Comparison of ENCODE assay signal across 9 cellular contexts in genomic region chr4:186554890-186555827, GRCh38. TPM values are rescaled to one million over a fixed set of nuclear protein-coding genes. Genes with fewer than 3 reads are reported as not detected.
DNase-seq lines count a peak whose midpoint lies in the region; ATAC-seq and TF ChIP-seq lines count a peak whose summit lies in the region.
"Had no signal": no experiment of that assay in that cellular context is flagged by ENCODE, and none has a peak within 500 bp of the region (broad histone marks: within the 10 kb centered on the region; RNA-seq: fewer than 3 reads in every experiment).

MTNR1A (minus strand) TSS chr4:186555567; CDS start chr4:186555365, 202 bp downstream.

- no peaks in the 10 kb centered on the region for H3K9me3 ChIP-seq in RWPE2 (ENCODE audit: severe bottlenecking)
- no peaks in the 10 kb centered on the region for H3K9me3 ChIP-seq in CD4-positive, alpha-beta memory T cell (ENCODE audit: control insufficient read depth in 1 of 2, low read length in 2 of 2)

- peak; percentile 66 for ATAC-seq in RWPE2 (ENCODE audit: low read depth)
- no peak for ATAC-seq in GM19351 (IDR thresholded peaks at IDR 0.05; ENCODE audit: unreplicated experiment)
- ATAC-seq in GM18873 (IDR thresholded peaks at IDR 0.05; ENCODE audit: low FRiP score, unreplicated experiment), result no peak

- H3K9me3 Mint-ChIP-seq in glutamatergic neuron (ENCODE audit: unreplicated experiment), result peaks cover 3% of the 10 kb centered on the region
- H3K9me3 Mint-ChIP-seq in CD4-positive, alpha-beta memory T cell, result peaks cover 0 to 2% (median 0%) of the 10 kb centered on the region in 8 donors

- no peak within 1 kb of the TSS for H3K27ac Mint-ChIP-seq in glutamatergic neuron (ENCODE audit: unreplicated experiment)
- H3K27ac Mint-ChIP-seq in CD4-positive, alpha-beta memory T cell, result no peak within 1 kb of the TSS
- H3K27ac Mint-ChIP-seq: activated T-cell treated with anti-CD3 and anti-CD28 coated beads, Interleukin-2, amount 50 U/mL, for 24 hours had no signal

- peaks cover 8% of the 10 kb centered on the region for H3K27me3 Mint-ChIP-seq in glutamatergic neuron (ENCODE audit: unreplicated experiment)
- H3K27me3 Mint-ChIP-seq in CD4-positive, alpha-beta memory T cell, result peaks cover 9 to 12% of the 10 kb centered on the region in 2 donors

- H3K27me3 ChIP-seq in RWPE2 (ENCODE audit: insufficient read depth, poor library complexity, severe bottlenecking), result no peaks in the 10 kb centered on the region
- H3K27me3 ChIP-seq in CD4-positive, alpha-beta memory T cell (ENCODE audit: insufficient read depth, low read length), result peaks cover 4% of the 10 kb centered on the region

- TF ChIP-seq CTCF in RWPE2 (IDR thresholded peaks at IDR 0.05; ENCODE audit: poor library complexity, severe bottlenecking), result peak; percentile 19
- TF ChIP-seq CTCF in glutamatergic neuron (IDR thresholded peaks at IDR 0.05; ENCODE audit: partially characterized antibody, unreplicated experiment), result no peak

- no peaks in the 10 kb centered on the region for H3K36me3 ChIP-seq in RWPE2 (ENCODE audit: low read depth)
- no peaks in the 10 kb centered on the region for H3K36me3 ChIP-seq in CD4-positive, alpha-beta memory T cell (ENCODE audit: insufficient read depth, low read length)

- DNase-seq in EL (peak; percentile 15), RWPE2 (ENCODE audit: low spot score) (no peak), glutamatergic neuron (peak; percentile 49), retina (peak; percentile 78), DMS79 (lab: John Stamatoyannopoulos, UW) (no peak)
- DNase-seq in CD4-positive, alpha-beta memory T cell, result no peak
- DNase-seq: activated T-cell treated with anti-CD3 and anti-CD28 coated beads, Interleukin-2, amount 50 U/mL, for 24 hours had no signal

- H3K4me1 ChIP-seq in RWPE2 (ENCODE audit: insufficient read depth, poor library complexity, severe bottlenecking), result no peaks in the 10 kb centered on the region
- no peaks in the 10 kb centered on the region for H3K4me1 ChIP-seq in CD4-positive, alpha-beta memory T cell (ENCODE audit: insufficient read depth, low read length)

- peaks cover 17% of the 10 kb centered on the region for H3K4me1 Mint-ChIP-seq in glutamatergic neuron (ENCODE audit: low read depth, unreplicated experiment)
- H3K4me1 Mint-ChIP-seq in CD4-positive, alpha-beta memory T cell, result no peaks in the 10 kb centered on the region

- CTCF ChIA-PET in CD4-positive, alpha-beta memory T cell (lab: Charles Lee; ENCODE audit: partially characterized antibody), result no interaction called here

- H3K4me3 Mint-ChIP-seq in glutamatergic neuron (ENCODE audit: unreplicated experiment), result peak within 1 kb of the TSS; percentile 89
- H3K4me3 Mint-ChIP-seq in CD4-positive, alpha-beta memory T cell, result no peak within 1 kb of the TSS
- H3K4me3 Mint-ChIP-seq: activated T-cell treated with anti-CD3 and anti-CD28 coated beads, Interleukin-2, amount 50 U/mL, for 24 hours had no signal

- intact Hi-C loops in CD4-positive, alpha-beta memory T cell (cut with micrococcal nuclease), result no loop called here

- H3K4me3 ChIP-seq in RWPE2 (ENCODE audit: severe bottlenecking), result peak within 1 kb of the TSS; percentile 44
- H3K4me3 ChIP-seq in CD4-positive, alpha-beta memory T cell (ENCODE audit: low read length in 2 of 2), result no peak within 1 kb of the TSS

- POLR2A ChIA-PET in CD4-positive, alpha-beta memory T cell (lab: Charles Lee; ENCODE audit: partially characterized antibody), result no interaction called here

- no peak within 1 kb of the TSS for H3K27ac ChIP-seq in RWPE2 (ENCODE audit: poor library complexity, severe bottlenecking)
- no peak within 1 kb of the TSS for H3K27ac ChIP-seq in CD4-positive, alpha-beta memory T cell (ENCODE audit: low read depth, low read length)

- no peaks in the 10 kb centered on the region for H3K36me3 Mint-ChIP-seq in glutamatergic neuron (ENCODE audit: unreplicated experiment)
- no peaks in the 10 kb centered on the region for H3K36me3 Mint-ChIP-seq in CD4-positive, alpha-beta memory T cell

RNA-seq across cellular contexts. Expression of gene MTNR1A, which starts in this region (rescaled TPM):
- not detected for total RNA-seq in glutamatergic neuron (ENCODE audit: unreplicated experiment)
- total RNA-seq in CD4-positive, alpha-beta memory T cell, result not detected
- not detected for polyA plus RNA-seq in CD4-positive, alpha-beta memory T cell

Comparison
In these comparisons a context has a peak if more than half of its experiments do, and no peak if none do; other contexts are left out.
1. Peak in DNase-seq in glutamatergic neuron; RNA of the gene not detected or under 1 TPM.
2. DNase-seq: peak in EL (single experiment) and retina (single experiment); none in RWPE2 (single experiment), CD4-positive, alpha-beta memory T cell (0 of 5) and DMS79 (single experiment).